ENCODE assay signal across 1 cellular context in the genomic region with DNA sequence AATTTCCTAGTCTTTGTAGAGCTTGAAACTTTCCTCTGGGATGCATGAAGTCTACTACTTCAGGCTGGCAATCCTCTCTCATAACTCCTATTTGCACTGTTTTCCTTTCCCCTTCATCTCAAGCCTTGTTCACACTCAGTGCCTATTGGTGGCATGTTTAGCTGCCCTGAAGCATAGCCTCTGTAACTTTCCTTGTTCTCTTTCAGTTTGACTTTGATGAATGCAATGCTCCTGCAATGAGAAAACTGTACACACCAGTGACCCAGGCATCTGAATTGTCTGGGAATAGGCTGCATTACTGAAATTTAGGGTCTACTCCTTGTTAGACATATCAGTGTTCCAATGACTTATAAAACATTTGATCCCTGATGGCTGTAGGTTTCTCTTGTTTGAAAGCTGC.
TF ChIP-seq lines count a peak whose summit lies in the region.

No MANE protein-coding gene starts in this region.

TF ChIP-seq in WTC11, 78 proteins besides CTCF, POLR2A, EP300 and RAD21 (continued from another document):
- TF ChIP-seq, protein P1, sequence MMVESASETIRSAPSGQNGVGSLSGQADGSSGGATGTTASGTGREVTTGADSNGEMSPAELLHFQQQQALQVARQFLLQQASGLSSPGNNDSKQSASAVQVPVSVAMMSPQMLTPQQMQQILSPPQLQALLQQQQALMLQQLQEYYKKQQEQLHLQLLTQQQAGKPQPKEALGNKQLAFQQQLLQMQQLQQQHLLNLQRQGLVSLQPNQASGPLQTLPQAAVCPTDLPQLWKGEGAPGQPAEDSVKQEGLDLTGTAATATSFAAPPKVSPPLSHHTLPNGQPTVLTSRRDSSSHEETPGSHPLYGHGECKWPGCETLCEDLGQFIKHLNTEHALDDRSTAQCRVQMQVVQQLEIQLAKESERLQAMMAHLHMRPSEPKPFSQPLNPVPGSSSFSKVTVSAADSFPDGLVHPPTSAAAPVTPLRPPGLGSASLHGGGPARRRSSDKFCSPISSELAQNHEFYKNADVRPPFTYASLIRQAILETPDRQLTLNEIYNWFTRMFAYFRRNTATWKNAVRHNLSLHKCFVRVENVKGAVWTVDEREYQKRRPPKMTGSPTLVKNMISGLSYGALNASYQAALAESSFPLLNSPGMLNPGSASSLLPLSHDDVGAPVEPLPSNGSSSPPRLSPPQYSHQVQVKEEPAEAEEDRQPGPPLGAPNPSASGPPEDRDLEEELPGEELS (CRISPR knock-in tag; IDR thresholded peaks at IDR 0.05): no peak
- TF ChIP-seq CREB1 (CRISPR knock-in tag; IDR thresholded peaks at IDR 0.05): no peak
